ENCODE assay signal across 9 cellular contexts in genomic region chr17:8117367-8117979, GRCh38. TPM values are rescaled to one million over a fixed set of nuclear protein-coding genes. Genes with fewer than 3 reads are reported as not detected.
DNase-seq lines count a peak whose midpoint lies in the region; ATAC-seq and TF ChIP-seq lines count a peak whose summit lies in the region.
"Had no signal": no experiment of that assay in that cellular context is flagged by ENCODE, and none has a peak within 500 bp of the region (broad histone marks: within the 10 kb centered on the region; RNA-seq: fewer than 3 reads in every experiment).

No MANE protein-coding gene starts in this region.

- peak overlapping the region; percentile 92 to 94 for H3K27ac ChIP-seq in breast epithelium

- H3K36me3 ChIP-seq in breast epithelium = no peaks in the 10 kb centered on the region
- no peaks in the 10 kb centered on the region for H3K36me3 ChIP-seq in mucosa of stomach (ENCODE audit: control insufficient read depth, insufficient read depth, low read length)

- TF ChIP-seq POLR2A in breast epithelium (IDR thresholded peaks at IDR 0.05) = no peak

- TF ChIP-seq CTCF in AG04449 (IDR thresholded peaks at IDR 0.05; ENCODE audit: insufficient read depth, low read length, missing control alignments) (no peak), HFFc6 (IDR thresholded peaks at IDR 0.05) (no peak), breast epithelium (IDR thresholded peaks at IDR 0.05) (peak in 1 of 3 donors; percentile 9)

- H3K27ac Mint-ChIP-seq in HFFc6 = peak overlapping the region; percentile 91

- H3K9me3 ChIP-seq in breast epithelium (no peaks in the 10 kb centered on the region), mucosa of stomach (ENCODE audit: control insufficient read depth, low read length) (no peaks in the 10 kb centered on the region)

- peaks cover 7% of the 10 kb centered on the region; the same call in 1 of the 2 replicates for H3K9me3 Mint-ChIP-seq in HFFc6

- intact Hi-C loops in breast epithelium (cut with DNase I; ENCODE audit: low total_unique reads) = no loop called here

- H3K36me3 Mint-ChIP-seq in HFFc6 (ENCODE audit: low read depth) = no peaks in the 10 kb centered on the region

- H3K9ac ChIP-seq in mucosa of stomach (ENCODE audit: low read length) = peak overlapping the region; percentile 68

- peak overlapping the region; percentile 73 for H3K4me3 ChIP-seq in AG04449 (ENCODE audit: low read depth, low read length)
- peak overlapping the region; percentile 43 to 71 (median 66) for H3K4me3 ChIP-seq in breast epithelium
- H3K4me3 ChIP-seq in mucosa of stomach (ENCODE audit: low read length) = no peak overlapping the region

- ATAC-seq in GM18519 (IDR thresholded peaks at IDR 0.05; ENCODE audit: low FRiP score, unreplicated experiment) (no peak), GM21390 (IDR thresholded peaks at IDR 0.05; ENCODE audit: unreplicated experiment) (no peak), GM21447 (IDR thresholded peaks at IDR 0.05; ENCODE audit: unreplicated experiment) (no peak), GM19035 (IDR thresholded peaks at IDR 0.05; ENCODE audit: unreplicated experiment) (no peak)

- peak overlapping the region; percentile 88 for H3K4me3 Mint-ChIP-seq in HFFc6

- H3K4me1 ChIP-seq in breast epithelium (peaks cover 4 to 13% of the 10 kb centered on the region in 2 donors), mucosa of stomach (ENCODE audit: control insufficient read depth, insufficient read depth, low read length) (peaks cover 36% of the 10 kb centered on the region)

- H3K27me3 Mint-ChIP-seq in HFFc6 (ENCODE audit: insufficient read depth) = peaks cover 37% of the 10 kb centered on the region

- CTCF ChIA-PET in AG04449 (lab: Yijun Ruan, JAX) = interaction anchor here (1.0 to 7.5 kb wide), 14 partner anchors 8 to 105 kb away, joined by 3 to 168 read pairs (median 28); partner anchors contain the start of genes ALOX12B, PER1 and VAMP2

- no peak for DNase-seq in AG04449 (ENCODE audit: low read depth, low spot score)
- DNase-seq in HFFc6 = no peak
- no peak for DNase-seq in breast epithelium (ENCODE audit: low spot score in 2 of 2)

- peaks cover 34% of the 10 kb centered on the region for H3K4me1 Mint-ChIP-seq in HFFc6 (ENCODE audit: low read depth)

- POLR2A ChIA-PET in AG04449 (lab: Yijun Ruan, JAX) = no interaction called here

- H3K27me3 ChIP-seq in breast epithelium (peaks cover 0 to 6% of the 10 kb centered on the region in 2 donors), mucosa of stomach (ENCODE audit: control insufficient read depth, insufficient read depth, low read length) (peaks cover 77% of the 10 kb centered on the region)

RNA-seq across cellular contexts. Expression of gene ALOXE3, which starts 0.8 kb away (rescaled TPM):
- under 1 TPM; 0.14 to 0.30 (median 0.21) TPM for total RNA-seq in HFFc6 (2021; fragmentation: NEBNext Ultra II Directional; extraction: Animal tissue kit (Norgen Biotek cat#: 25700))
- total RNA-seq in breast epithelium = under 1 TPM in 1 of 3 donors, not detected in 2; 0.73 TPM
- total RNA-seq: liver had no signal

RNA-seq across cellular contexts. Expression of gene HES7, which starts 6.4 kb away (rescaled TPM):
- under 1 TPM; 0.24 to 0.54 (median 0.41) TPM for total RNA-seq in HFFc6 (2021; fragmentation: NEBNext Ultra II Directional; extraction: Animal tissue kit (Norgen Biotek cat#: 25700))
- total RNA-seq in breast epithelium = not detected
- total RNA-seq: liver had no signal

RNA-seq across cellular contexts. Expression of gene ALOX12B, which starts 30.0 kb away (rescaled TPM):
- not detected for total RNA-seq in HFFc6 (2021; fragmentation: NEBNext Ultra II Directional; extraction: Animal tissue kit (Norgen Biotek cat#: 25700))
- total RNA-seq in breast epithelium = not detected
- total RNA-seq: liver had no signal

RNA-seq across cellular contexts. Expression of gene PER1, which starts 34.7 kb away (rescaled TPM):
- 10 to 100 TPM; 18.9 to 31.8 (median 26.9) TPM for total RNA-seq in HFFc6 (2021; fragmentation: NEBNext Ultra II Directional; extraction: Animal tissue kit (Norgen Biotek cat#: 25700))
- 100 to 1,000 TPM in 2 of 3 donors, 10 to 100 TPM in 1; 97.3 to 167 (median 115) TPM for total RNA-seq in breast epithelium

RNA-seq across cellular contexts. Expression of gene VAMP2, which starts 45.3 kb away (rescaled TPM):
- 10 to 100 TPM; 37.0 to 47.6 (median 44.5) TPM for total RNA-seq in HFFc6 (2021; fragmentation: NEBNext Ultra II Directional; extraction: Animal tissue kit (Norgen Biotek cat#: 25700))
- 10 to 100 TPM; 21.8 to 30.2 (median 28.1) TPM for total RNA-seq in breast epithelium
